8 cellular contexts compared by ENCODE assay signal in the genomic region with DNA sequence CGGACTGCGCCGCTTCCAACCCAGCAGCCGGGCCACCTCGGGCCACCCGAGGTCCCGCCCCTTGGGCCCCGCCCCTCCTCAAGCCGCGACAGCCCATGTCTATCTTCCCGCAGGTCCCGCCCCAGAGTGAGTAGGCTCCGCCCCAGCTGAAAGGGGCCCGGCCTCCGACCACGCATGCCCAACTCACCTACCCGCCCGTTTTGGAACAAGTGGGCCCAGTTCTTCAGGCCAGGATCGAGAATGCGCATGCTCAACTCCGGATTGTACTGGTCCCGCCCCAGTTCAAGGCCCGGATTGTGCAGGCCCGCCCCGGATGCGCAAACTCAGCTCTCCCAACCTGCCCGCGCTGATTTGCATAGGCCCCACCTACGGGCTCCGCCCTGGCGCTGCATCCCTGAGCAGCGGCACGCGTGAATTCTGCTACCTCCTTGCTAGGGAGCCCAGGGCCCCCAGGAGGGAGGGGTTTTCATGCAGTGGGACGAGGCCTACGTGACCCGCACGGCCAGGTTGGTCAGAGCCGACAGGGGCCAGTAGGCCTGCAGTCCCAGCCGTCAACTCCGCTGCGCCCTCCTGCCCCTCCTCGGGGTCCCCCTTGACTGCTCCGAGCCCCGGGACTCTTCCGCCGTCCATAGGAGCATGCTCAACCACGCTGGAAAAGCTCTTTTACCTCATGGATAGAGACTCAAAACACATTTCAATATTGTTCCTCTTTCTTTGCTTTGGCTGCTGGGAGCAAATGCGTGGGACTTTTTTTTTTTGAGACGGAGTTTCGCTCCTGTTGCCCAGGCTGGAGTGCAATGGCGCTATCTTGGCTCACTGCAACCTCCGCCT. TPM values are rescaled to one million over a fixed set of nuclear protein-coding genes. Genes with fewer than 3 reads are reported as not detected.
A peak's percentile ranks its signal among the peaks of the same experiment; 100 is the strongest.
DNase-seq lines count a peak whose midpoint lies in the region; ATAC-seq and TF ChIP-seq lines count a peak whose summit lies in the region.

A gene (minus strand): TSS at position 8 of the 831 bp plus-strand sequence. CDS start 26 bp downstream, outside the sequence.

- H3K27me3 ChIP-seq in IMR-90 (ENCODE audit: control insufficient read depth, insufficient read depth, low read length) (no peaks in the 10 kb centered on the region), mononuclear cell (ENCODE audit: insufficient read depth, low read length) (no peaks in the 10 kb centered on the region)

- no peak for TF ChIP-seq RAD21 in IMR-90 (IDR thresholded peaks at IDR 0.05; ENCODE audit: low read length)

- peaks cover 24 to 70% of the 10 kb centered on the region in 2 experiments for H3K79me1 ChIP-seq in IMR-90 (ENCODE audit: low read depth in 1 of 2, low read length in 2 of 2)

- H4K20me1 ChIP-seq in IMR-90 (ENCODE audit: insufficient read depth, low read length) = peaks cover 8% of the 10 kb centered on the region; the same call in 1 of the 2 replicates
- no peaks in the 10 kb centered on the region for H4K20me1 ChIP-seq in OCI-LY7 (ENCODE audit: insufficient read depth, low read length)

- dilution Hi-C loops in IMR-90 (cut with HindIII; ENCODE audit: low sequenced_read_pairs, unreplicated experiment) = no loop called here

- peak within 1 kb of the TSS; percentile 70 to 85 for H4K8ac ChIP-seq in IMR-90 (ENCODE audit: low read depth in 2 of 2, low read length in 2 of 2)

- H2BK120ac ChIP-seq in IMR-90 (ENCODE audit: low read depth, low read length) = peak within 1 kb of the TSS; percentile 6; the same call in 1 of the 2 replicates

- H4K5ac ChIP-seq in IMR-90 (ENCODE audit: low read depth, low read length) = peak within 1 kb of the TSS; percentile 66

- H3K9me2 ChIP-seq in OCI-LY7 (ENCODE audit: insufficient read depth, low read length) = no peaks in the 10 kb centered on the region

- no peaks in the 10 kb centered on the region for H3K79me2 ChIP-seq in OCI-LY7 (ENCODE audit: insufficient read depth, low read depth, low read length)

- TF ChIP-seq CTCF in IMR-90 (conservative IDR thresholded peaks at IDR 0.05; ENCODE audit: low read depth, low read length) = no peak
- TF ChIP-seq CTCF in OCI-LY7 (conservative IDR thresholded peaks at IDR 0.05; ENCODE audit: low read length) = no peak
- TF ChIP-seq CTCF in epithelial cell of esophagus (IDR thresholded peaks at IDR 0.05; ENCODE audit: insufficient read depth, low read depth, low read length, missing control alignments) = no peak

- no TSS peak for BruUV-seq in IMR-90 (replicated peaks; lab: Mats Ljungman, UMichigan)
- no TSS peak for BruUV-seq in OCI-LY7 (replicated peaks; lab: Mats Ljungman, UMichigan)

- ATAC-seq in GM21529 (IDR thresholded peaks at IDR 0.05; ENCODE audit: unreplicated experiment) = peak; percentile 85
- peak; percentile 87 for ATAC-seq in IMR-90 (ENCODE audit: low read depth)

- POLR2A ChIA-PET in IMR-90 (lab: Charles Lee; ENCODE audit: unreplicated experiment) (no interaction called here), OCI-LY7 (lab: Charles Lee) (interaction anchor here (0.5 to 2.1 kb wide), 9 partner anchors 12 to 1390 kb away, joined by 3 to 8 read pairs (median 3); a partner anchor contains a TSS)

- peak within 1 kb of the TSS; percentile 97 for H2AK9ac ChIP-seq in IMR-90 (replicated peaks; ENCODE audit: low read depth, low read length, poor library complexity)

- H3K4me2 ChIP-seq in IMR-90 (ENCODE audit: low read depth, low read length) = peak within 1 kb of the TSS; percentile 63
- H3K4me2 ChIP-seq in OCI-LY7 (ENCODE audit: low read length) = peak within 1 kb of the TSS; percentile 96

- DNase-seq in DMS153 (lab: John Stamatoyannopoulos, UW) (peak; percentile 94), IMR-90 (peak; percentile 99), OCI-LY7 (ENCODE audit: low spot score) (peak; percentile 99), activated T-cell treated with anti-CD3 and anti-CD28 coated beads for 4 hours (peak; percentile 100), epithelial cell of esophagus (ENCODE audit: low read depth) (peak; percentile 100)
- DNase-seq in stimulated activated CD8-positive, alpha-beta memory T cell treated with anti-CD3 and anti-CD28 coated beads, Interleukin-2, amount 100 ng/mL, for 48 hours (ENCODE audit: low read depth in 2 of 2) = peak; percentile 99

- H3K4me1 ChIP-seq in IMR-90 (ENCODE audit: control insufficient read depth, insufficient read depth, low read length) (peaks cover 32% of the 10 kb centered on the region), OCI-LY7 (ENCODE audit: insufficient read depth, low read length, poor library complexity, severe bottlenecking) (peaks cover 54% of the 10 kb centered on the region), mononuclear cell (ENCODE audit: insufficient read depth, low read length) (peaks cover 95% of the 10 kb centered on the region)

- H2BK20ac ChIP-seq in IMR-90 (ENCODE audit: low read depth, low read length) = no peak within 1 kb of the TSS

- peak within 1 kb of the TSS; percentile 16; the same call in 1 of the 2 replicates for H3K23ac ChIP-seq in IMR-90 (ENCODE audit: low read depth, low read length)

- TF ChIP-seq POLR2A in IMR-90 (IDR thresholded peaks at IDR 0.05; ENCODE audit: low read depth, low read length) = no peak

- H3K27ac ChIP-seq in IMR-90 (ENCODE audit: insufficient read depth, low read length) (peak within 1 kb of the TSS; percentile 67), OCI-LY7 (ENCODE audit: low read depth, low read length, poor library complexity, severe bottlenecking) (peak within 1 kb of the TSS; percentile 80)

- intact Hi-C loops in IMR-90 (cut with micrococcal nuclease) (loop anchor here (2.0 kb wide), 1 partner anchor 78 kb away; a partner anchor contains a TSS), OCI-LY7 (cut with micrococcal nuclease; ENCODE audit: unreplicated experiment) (loop anchor here (2.0 kb wide), 3 partner anchors 42 to 256 kb away; a partner anchor contains a TSS)

- peak within 1 kb of the TSS; percentile 54; the same call in 1 of the 2 replicates for H3K14ac ChIP-seq in IMR-90 (replicated peaks; ENCODE audit: low read depth, low read length)

- peak within 1 kb of the TSS; percentile 72; the same call in 1 of the 3 replicates for H2BK15ac ChIP-seq in IMR-90 (ENCODE audit: low read depth, low read length)

- H3K56ac ChIP-seq in IMR-90 (ENCODE audit: extremely low read depth, insufficient read depth, low read length) = no peak within 1 kb of the TSS

- CTCF ChIA-PET in IMR-90 (lab: Yijun Ruan, JAX) = interaction anchor here (1.0 kb wide), 1 partner anchor 79 kb away, joined by 3 read pairs; no protein-coding TSS in a partner anchor
- CTCF ChIA-PET in OCI-LY7 (lab: Charles Lee; ENCODE audit: unreplicated experiment) = interaction anchor here (0.5 to 1.0 kb wide), 6 partner anchors 79 to 444 kb away, joined by 3 to 4 read pairs (median 4); a partner anchor contains a TSS

- H4K91ac ChIP-seq in IMR-90 (ENCODE audit: insufficient read depth, low read depth, low read length) = peak within 1 kb of the TSS; percentile 84; the same call in 1 of the 2 replicates

- H3K18ac ChIP-seq in IMR-90 (ENCODE audit: low read depth, low read length) = peak within 1 kb of the TSS; percentile 36; the same call in 1 of the 2 replicates

- peaks cover 2% of the 10 kb centered on the region; the same call in 1 of the 2 replicates for H3K36me3 ChIP-seq in IMR-90 (ENCODE audit: control insufficient read depth, insufficient read depth, low read length)
- H3K36me3 ChIP-seq in OCI-LY7 (ENCODE audit: insufficient read depth, low read length) = no peaks in the 10 kb centered on the region

- H3K4me3 ChIP-seq in IMR-90 (ENCODE audit: insufficient read depth, low read depth, low read length) (peak within 1 kb of the TSS; percentile 67), OCI-LY7 (ENCODE audit: low read depth, low read length, poor library complexity, severe bottlenecking) (peak within 1 kb of the TSS; percentile 77), epithelial cell of esophagus (ENCODE audit: low read length) (peak within 1 kb of the TSS; percentile 62), mononuclear cell (ENCODE audit: low read length) (peak within 1 kb of the TSS; percentile 53)

- H3K9ac ChIP-seq in IMR-90 (ENCODE audit: low read depth, low read length) = peak within 1 kb of the TSS; percentile 75

- WGBS in IMR-90 (ENCODE audit: extremely low coverage in 2 of 2, insufficient read length in 1 of 2), 2 experiments = 2% methylated on average over 22 of the region's 53 CpGs; no CpG with 5 or more reads in 1 of the 2 experiments

- peak within 1 kb of the TSS; percentile 98 for H2AFZ ChIP-seq in IMR-90 (replicated peaks; ENCODE audit: low read length, poor library complexity)
- H2AFZ ChIP-seq in OCI-LY7 (ENCODE audit: low read length) = peak within 1 kb of the TSS; percentile 81

- peaks cover 21% of the 10 kb centered on the region for H3K9me1 ChIP-seq in IMR-90 (ENCODE audit: insufficient read depth, low read length)

- H2BK5ac ChIP-seq in IMR-90 (ENCODE audit: low read depth, low read length, poor library complexity, severe bottlenecking) = peak within 1 kb of the TSS; percentile 85

- peak within 1 kb of the TSS; percentile 67 for H2AK5ac ChIP-seq in IMR-90 (ENCODE audit: low read depth, low read length)

- H3K9me3 ChIP-seq in IMR-90 (ENCODE audit: control insufficient read depth, insufficient read depth, low read length) (no peaks in the 10 kb centered on the region), OCI-LY7 (ENCODE audit: low read length) (no peaks in the 10 kb centered on the region), mononuclear cell (ENCODE audit: low read depth, low read length) (no peaks in the 10 kb centered on the region)

- in situ Hi-C loops in IMR-90 (cut with MboI; ENCODE audit: low sequenced_read_pairs) = loop anchor here (5.0 kb wide), 1 partner anchor 90 kb away; a partner anchor contains a TSS

- peak within 1 kb of the TSS; percentile 54 for H3K4ac ChIP-seq in IMR-90 (ENCODE audit: low read depth, low read length)

TF ChIP-seq in IMR-90, 13 proteins besides CTCF, POLR2A, EP300 and RAD21 (continues in another document):
- TF ChIP-seq, protein P1, sequence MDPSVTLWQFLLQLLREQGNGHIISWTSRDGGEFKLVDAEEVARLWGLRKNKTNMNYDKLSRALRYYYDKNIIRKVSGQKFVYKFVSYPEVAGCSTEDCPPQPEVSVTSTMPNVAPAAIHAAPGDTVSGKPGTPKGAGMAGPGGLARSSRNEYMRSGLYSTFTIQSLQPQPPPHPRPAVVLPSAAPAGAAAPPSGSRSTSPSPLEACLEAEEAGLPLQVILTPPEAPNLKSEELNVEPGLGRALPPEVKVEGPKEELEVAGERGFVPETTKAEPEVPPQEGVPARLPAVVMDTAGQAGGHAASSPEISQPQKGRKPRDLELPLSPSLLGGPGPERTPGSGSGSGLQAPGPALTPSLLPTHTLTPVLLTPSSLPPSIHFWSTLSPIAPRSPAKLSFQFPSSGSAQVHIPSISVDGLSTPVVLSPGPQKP (IDR thresholded peaks at IDR 0.05; ENCODE audit: borderline replicate concordance, low read depth, low read length) = no peak
- peak; percentile 61; the same call in 1 of the 2 replicates for TF ChIP-seq BHLHE40 (IDR thresholded peaks at IDR 0.05; ENCODE audit: low read depth, low read length)
- no peak for TF ChIP-seq SMC3 (IDR thresholded peaks at IDR 0.05; ENCODE audit: low read depth, low read length)

RNA-seq across cellular contexts. Expression of the gene that starts here (rescaled TPM):
- total RNA-seq in IMR-90 (2012; rRNA removed) (16.1 and 17.0 TPM in 2 replicates), OCI-LY7 (2022) (10.8 and 29.0 TPM in 2 replicates), mononuclear cell (11.3 TPM)
- polyA plus RNA-seq in IMR-90 (2012; rRNA removed) = 14.8 and 16.9 TPM in 2 replicates
- 11.1 and 15.7 TPM in 2 replicates for polyA plus RNA-seq in IMR-90 (2012; cell fraction: cytosol; rRNA removed)
- polyA plus RNA-seq in IMR-90 (2012; cell fraction: nucleus; rRNA removed; ENCODE audit: low replicate concordance) = 53.9 and 57.6 TPM in 2 replicates
- total RNA-seq in OCI-LY7 (2014; rRNA removed; shearing (Covaris generic)) = 3.8 and 5.0 TPM in 2 replicates

Comparison
In these comparisons a context has a peak if more than half of its experiments do, and no peak if none do; other contexts are left out.
1. Peak in every context shown above with its lines: DNase-seq, ATAC-seq, H3K4me3 ChIP-seq and H3K27ac ChIP-seq.